In the genomic region with DNA sequence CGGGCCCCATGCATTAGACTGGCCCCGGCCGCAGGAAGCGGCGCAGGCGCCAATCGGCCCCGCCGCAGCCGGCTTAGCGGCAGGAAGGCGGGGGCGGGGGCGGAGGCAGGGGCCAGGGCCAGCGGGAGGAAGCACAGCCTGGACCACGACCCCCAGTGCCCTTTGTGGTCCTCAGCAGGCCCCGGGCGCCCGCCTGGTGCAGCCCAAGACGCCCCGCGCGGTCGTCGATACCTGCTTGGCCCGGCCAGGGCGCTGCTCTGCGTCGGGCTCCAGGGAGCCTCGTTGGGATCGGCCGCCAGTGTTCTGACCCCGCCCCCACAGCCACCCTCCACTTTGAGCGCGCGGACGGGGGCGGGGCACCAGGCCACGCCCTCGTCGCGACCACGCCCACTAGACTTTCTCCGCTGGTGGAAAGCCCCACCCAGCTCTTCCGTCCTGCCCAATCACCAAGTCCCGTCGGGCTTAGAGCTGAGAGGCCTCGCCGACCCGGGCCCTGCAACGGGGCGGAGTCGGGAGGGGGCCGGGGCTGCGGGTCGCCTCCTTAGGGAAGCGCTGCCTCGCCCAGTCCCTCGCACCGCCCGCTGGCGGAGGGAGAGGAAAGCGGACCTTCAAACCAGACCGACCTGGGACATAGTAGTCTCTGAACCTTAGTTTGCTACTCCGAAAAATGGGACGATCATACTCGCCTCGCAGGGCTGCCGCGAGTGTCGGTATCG, we compare ENCODE assay signal across 7 cellular contexts. TPM values are rescaled to one million over a fixed set of nuclear protein-coding genes. Genes with fewer than 3 reads are reported as not detected.
DNase-seq lines count a peak whose midpoint lies in the region; ATAC-seq, FAIRE-seq and TF ChIP-seq lines count a peak whose summit lies in the region.

A gene with protein sequence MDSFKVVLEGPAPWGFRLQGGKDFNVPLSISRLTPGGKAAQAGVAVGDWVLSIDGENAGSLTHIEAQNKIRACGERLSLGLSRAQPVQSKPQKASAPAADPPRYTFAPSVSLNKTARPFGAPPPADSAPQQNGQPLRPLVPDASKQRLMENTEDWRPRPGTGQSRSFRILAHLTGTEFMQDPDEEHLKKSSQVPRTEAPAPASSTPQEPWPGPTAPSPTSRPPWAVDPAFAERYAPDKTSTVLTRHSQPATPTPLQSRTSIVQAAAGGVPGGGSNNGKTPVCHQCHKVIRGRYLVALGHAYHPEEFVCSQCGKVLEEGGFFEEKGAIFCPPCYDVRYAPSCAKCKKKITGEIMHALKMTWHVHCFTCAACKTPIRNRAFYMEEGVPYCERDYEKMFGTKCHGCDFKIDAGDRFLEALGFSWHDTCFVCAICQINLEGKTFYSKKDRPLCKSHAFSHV (minus strand): TSS at position 308 of the 716 bp plus-strand sequence. CDS start 1,092 bp downstream, outside the sequence.

- TF ChIP-seq CTCF in astrocyte of the cerebellum (IDR thresholded peaks at IDR 0.05; ENCODE audit: low read depth, low read length, missing control alignments) (no peak), hepatocyte (IDR thresholded peaks at IDR 0.05; ENCODE audit: poor library complexity) (peak; percentile 9), retinal pigment epithelial cell (conservative IDR thresholded peaks at IDR 0.05; ENCODE audit: low read depth, low read length) (peak; percentile 10)

- no peaks in the 10 kb centered on the region for H3K9me3 ChIP-seq in hepatocyte (ENCODE audit: low read depth)

- peaks cover 41% of the 10 kb centered on the region for H3K4me1 ChIP-seq in hepatocyte (ENCODE audit: insufficient read depth)

- peak within 1 kb of the TSS; percentile 97 for H3K27ac ChIP-seq in hepatocyte

- in situ Hi-C loops in astrocyte of the cerebellum (cut with HindIII; ENCODE audit: low sequenced_read_pairs), result no loop called here

- ATAC-seq in HG02981 (IDR thresholded peaks at IDR 0.05; ENCODE audit: unreplicated experiment), result peak; percentile 69

- H3K79me2 ChIP-seq in hepatocyte, result peaks cover 20% of the 10 kb centered on the region

- no peaks in the 10 kb centered on the region for H3K36me3 ChIP-seq in hepatocyte (replicated peaks; ENCODE audit: insufficient read depth, low read depth)

- peak within 1 kb of the TSS; percentile 45 for H2AFZ ChIP-seq in hepatocyte

- H3K4me2 ChIP-seq in hepatocyte, result peak within 1 kb of the TSS; percentile 93

- H4K20me1 ChIP-seq in hepatocyte (ENCODE audit: insufficient read depth, poor library complexity, severe bottlenecking), result peaks cover 8% of the 10 kb centered on the region

- peak; percentile 95 for DNase-seq in GM18507 (ENCODE audit: extremely low spot score, insufficient read length, low read depth)
- peak; percentile 86 for DNase-seq in NCI-H2029 treated with DMSO at 0.1 percent for 48 hours (lab: John Stamatoyannopoulos, UW)
- DNase-seq in T-helper 9 cell, result peak; percentile 94
- peak; percentile 89 for DNase-seq in astrocyte of the cerebellum (ENCODE audit: low read depth)
- DNase-seq in hepatocyte (ENCODE audit: low spot score), result peak; percentile 98
- DNase-seq in retinal pigment epithelial cell (ENCODE audit: low read depth), result peak; percentile 87

- peak; percentile 95 for FAIRE-seq in GM18507 (lab: Jason Lieb, UNC)

- WGBS in hepatocyte (ENCODE audit: low lambda C conversion rate, missing lambda C conversion rate), result under 1% methylated on average over 29 of the region's 72 CpGs

- H3K9me2 ChIP-seq in hepatocyte (replicated peaks; ENCODE audit: insufficient read depth), result no peaks in the 10 kb centered on the region

- H3K4me3 ChIP-seq in astrocyte of the cerebellum (ENCODE audit: low read depth, low read length) (peak within 1 kb of the TSS; percentile 83), hepatocyte (peak within 1 kb of the TSS; percentile 47), retinal pigment epithelial cell (ENCODE audit: low read length) (peak within 1 kb of the TSS; percentile 81)

- H3K27me3 ChIP-seq in hepatocyte, result no peaks in the 10 kb centered on the region

RNA-seq across cellular contexts. Expression of the gene that starts here (rescaled TPM):
- total RNA-seq in hepatocyte, result 43.5 and 57.1 TPM in 2 replicates
- polyA plus RNA-seq in hepatocyte, result 143 and 156 TPM in 2 replicates

Comparison
In these comparisons a context has a peak if more than half of its experiments do, and no peak if none do; other contexts are left out.
1. Peak in every context shown above with its lines: DNase-seq, ATAC-seq, H3K4me3 ChIP-seq and H3K27ac ChIP-seq.